ENCODE assay signal across 8 cellular contexts in the genomic region with DNA sequence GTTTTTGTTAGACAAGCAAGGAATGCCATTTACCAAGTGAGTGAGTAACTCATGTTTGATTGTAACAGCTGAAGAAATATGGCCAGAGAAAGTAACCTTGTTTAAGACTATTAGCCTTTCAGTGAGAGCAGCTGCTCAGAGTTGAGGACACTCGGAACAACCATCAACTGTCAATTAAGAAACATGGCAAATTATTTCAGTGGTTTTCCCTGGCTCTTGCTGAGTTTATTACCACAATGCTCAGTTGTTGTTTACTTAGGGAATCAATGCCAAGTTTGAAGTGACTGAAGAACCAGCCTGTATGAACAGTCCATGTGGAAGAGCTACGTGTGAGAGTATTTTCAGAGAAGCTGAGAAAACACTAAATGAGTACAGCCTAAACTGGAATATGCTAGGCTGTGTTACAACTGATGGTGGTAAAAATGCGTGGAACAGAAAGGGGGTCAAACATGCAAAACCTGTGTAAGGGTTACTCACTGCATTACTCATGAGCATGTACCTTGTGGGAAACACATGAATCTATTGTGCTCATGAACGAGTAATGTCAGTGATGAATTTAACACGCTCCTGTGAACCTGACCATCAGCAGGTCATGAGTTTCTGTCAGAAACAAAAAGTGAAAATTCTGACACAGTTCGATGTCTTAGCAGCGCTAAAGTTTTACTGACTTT. TPM values are rescaled to one million over a fixed set of nuclear protein-coding genes. Genes with fewer than 3 reads are reported as not detected.
A peak's percentile ranks its signal among the peaks of the same experiment; 100 is the strongest.
DNase-seq lines count a peak whose midpoint lies in the region; ATAC-seq, FAIRE-seq and TF ChIP-seq lines count a peak whose summit lies in the region.

No MANE protein-coding gene starts in this region.

- H3F3A ChIP-seq in PC-3 (ENCODE audit: low read length, unreplicated experiment) = peaks cover 15% of the 10 kb centered on the region

- no peak for TF ChIP-seq CTCF in A549 (IDR thresholded peaks at IDR 0.05)
- no peak for TF ChIP-seq CTCF in PC-3 (conservative IDR thresholded peaks at IDR 0.05; ENCODE audit: low read depth, low read length)
- TF ChIP-seq CTCF in endothelial cell of umbilical vein (IDR thresholded peaks at IDR 0.05; ENCODE audit: extremely low read depth in 1 of 2, insufficient read depth in 1 of 2, low read depth in 1 of 2, low read length in 2 of 2) = no peak

- peaks cover 18% of the 10 kb centered on the region for H4K20me1 ChIP-seq in PC-3 (ENCODE audit: low read length)
- H4K20me1 ChIP-seq in endothelial cell of umbilical vein (replicated peaks; ENCODE audit: control insufficient read depth, extremely low read depth, insufficient read depth, low read length) = peaks cover 13% of the 10 kb centered on the region

- no peak for FAIRE-seq in A549 (lab: Jason Lieb, UNC)
- no peak for FAIRE-seq in endothelial cell of umbilical vein (lab: Jason Lieb, UNC)

- peak in 1 of 2 experiments; percentile 24; a peak in 3 of 6 replicates for ATAC-seq in A549
- peak; percentile 72 for ATAC-seq in GM18505 (IDR thresholded peaks at IDR 0.05; ENCODE audit: unreplicated experiment)
- ATAC-seq in HG02798 (IDR thresholded peaks at IDR 0.05; ENCODE audit: poor library complexity, unreplicated experiment) = peak; percentile 78
- peak; percentile 65 for ATAC-seq in PC-3

- H3K79me2 ChIP-seq in PC-3 (ENCODE audit: low read length) = peaks cover 90% of the 10 kb centered on the region
- H3K79me2 ChIP-seq in endothelial cell of umbilical vein (ENCODE audit: control insufficient read depth, insufficient read depth, low read length) = peaks cover 90% of the 10 kb centered on the region

- whole genome bisulfite sequencing in A549 (ENCODE audit: missing lambda C conversion rate) = 59% methylated on average over 7 of the region's 7 CpGs

- H3K9me3 ChIP-seq in A549 (no peaks in the 10 kb centered on the region), PC-3 (ENCODE audit: low read length) (no peaks in the 10 kb centered on the region), endothelial cell of umbilical vein (replicated peaks; ENCODE audit: control insufficient read depth, insufficient read depth, low read length) (no peaks in the 10 kb centered on the region)

- DNase-seq in A549 (ENCODE audit: low read depth in 1 of 2, low spot score in 1 of 2) (peak in 1 of 2 experiments; percentile 38), PC-3 (peak; percentile 97), endothelial cell of umbilical vein (ENCODE audit: low read depth, low spot score) (peak; percentile 40), skeletal muscle cell (ENCODE audit: low read depth) (peak; percentile 55), posterior vena cava (ENCODE audit: low spot score) (no peak), NCI-H82 treated with DMSO at 0.1 percent for 48 hours (lab: John Stamatoyannopoulos, UW; ENCODE audit: unreplicated experiment) (no peak)

- TF ChIP-seq RAD21 in A549 (conservative IDR thresholded peaks at IDR 0.05 in 1 of 2, IDR thresholded peaks at IDR 0.05 in 1 of 2) = no peak

- CTCF ChIA-PET in A549 (lab: Yijun Ruan, JAX) (interaction anchor here (0.7 to 2.2 kb wide), 9 partner anchors 9 to 155 kb away, joined by 3 to 7 read pairs (median 3); a partner anchor contains a TSS), PC-3 (lab: Charles Lee) (interaction anchor here (0.6 to 1.1 kb wide), 2 partner anchors 77 to 78 kb away, joined by 3 read pairs; no protein-coding TSS in a partner anchor), endothelial cell of umbilical vein (lab: Charles Lee) (interaction anchor here (1.0 to 1.1 kb wide), 2 partner anchors 22 to 57 kb away, joined by 3 read pairs; no protein-coding TSS in a partner anchor)

- no peaks in the 10 kb centered on the region for H3K9me1 ChIP-seq in endothelial cell of umbilical vein (replicated peaks; ENCODE audit: control insufficient read depth, extremely low read depth, insufficient read depth, low read length)

- H3K9ac ChIP-seq in PC-3 (ENCODE audit: low read length) (peak overlapping the region; percentile 61), endothelial cell of umbilical vein (replicated peaks; ENCODE audit: extremely low read depth, insufficient read depth, low read length) (no peak overlapping the region)

- no TSS peak for BruUV-seq in PC-3 (replicated peaks; lab: Mats Ljungman, UMichigan)
- no TSS peak for BruUV-seq in endothelial cell of umbilical vein (replicated peaks; lab: Mats Ljungman, UMichigan)

- H3K27ac ChIP-seq in A549 (peak overlapping the region; percentile 2; a peak in 1 of 6 replicates), PC-3 (ENCODE audit: low read length) (peak overlapping the region; percentile 93), endothelial cell of umbilical vein (ENCODE audit: insufficient read depth, low read depth, low read length) (no peak overlapping the region)

- H3K9me2 ChIP-seq in PC-3 (replicated peaks; ENCODE audit: low read length) = no peaks in the 10 kb centered on the region

- intact Hi-C loops in PC-3 (cut with micrococcal nuclease) (loop anchor here (1.0 to 2.0 kb wide), 3 partner anchors 32 to 54 kb away; no protein-coding TSS in a partner anchor), endothelial cell of umbilical vein (cut with micrococcal nuclease) (no loop called here), posterior vena cava (cut with DNase I) (no loop called here)

- dilution Hi-C loops in endothelial cell of umbilical vein (cut with MboI; ENCODE audit: extremely low pct_ligation_motif_present, low sequenced_read_pairs) = no loop called here

- no peak for TF ChIP-seq POLR2A in A549 (IDR thresholded peaks at IDR 0.05; ENCODE audit: low read length)
- peak; percentile 34 for TF ChIP-seq POLR2A in GM18505 (IDR thresholded peaks at IDR 0.05; ENCODE audit: borderline replicate concordance, extremely low read depth, insufficient read depth, insufficient read length)
- no peak for TF ChIP-seq POLR2A in endothelial cell of umbilical vein (IDR thresholded peaks at IDR 0.05; ENCODE audit: low read depth, low read length)

- H3K36me3 ChIP-seq in PC-3 (ENCODE audit: low read depth, low read length) (no peaks in the 10 kb centered on the region; the same call in 1 of the 2 replicates), endothelial cell of umbilical vein (ENCODE audit: control insufficient read depth in 2 of 2, extremely low read depth in 1 of 2, insufficient read depth in 2 of 2, low read length in 2 of 2) (no peaks in the 10 kb centered on the region)

- POLR2A ChIA-PET in A549 (lab: Yijun Ruan, JAX) (interaction anchor here (1.0 to 1.3 kb wide), 2 partner anchors 34 to 48 kb away, joined by 4 read pairs; a partner anchor contains a TSS), PC-3 (lab: Charles Lee; ENCODE audit: unreplicated experiment) (interaction anchor here (0.7 kb wide), 2 partner anchors 34 to 314 kb away, joined by 4 read pairs; no protein-coding TSS in a partner anchor), endothelial cell of umbilical vein (lab: Charles Lee) (no interaction called here)

- H3K4me1 ChIP-seq in A549 = peaks cover 89% of the 10 kb centered on the region
- peaks cover 63% of the 10 kb centered on the region for H3K4me1 ChIP-seq in PC-3 (ENCODE audit: insufficient read depth, low read length)
- peaks cover 3% of the 10 kb centered on the region for H3K4me1 ChIP-seq in endothelial cell of umbilical vein (ENCODE audit: control insufficient read depth, extremely low read depth, insufficient read depth, low read length)

- no peaks in the 10 kb centered on the region for H3K27me3 ChIP-seq in PC-3 (ENCODE audit: low read length)
- H3K27me3 ChIP-seq in endothelial cell of umbilical vein (ENCODE audit: control insufficient read depth in 2 of 2, insufficient read depth in 2 of 2, low read length in 2 of 2) = no peaks in the 10 kb centered on the region

- H2AFZ ChIP-seq in PC-3 (ENCODE audit: low read length) = no peak overlapping the region
- no peak overlapping the region for H2AFZ ChIP-seq in endothelial cell of umbilical vein (ENCODE audit: low read depth, low read length)

- H3K4me3 ChIP-seq in A549 = no peak overlapping the region
- H3K4me3 ChIP-seq in PC-3 (ENCODE audit: low read length) = peak overlapping the region; percentile 58
- H3K4me3 ChIP-seq in endothelial cell of umbilical vein (replicated peaks in 1 of 3; ENCODE audit: insufficient read depth in 1 of 3, low read depth in 1 of 3, low read length in 3 of 3) = no peak overlapping the region
- H3K4me3 ChIP-seq in skeletal muscle cell (ENCODE audit: low read depth, low read length) = no peak overlapping the region

- TF ChIP-seq EP300 in A549 (IDR thresholded peaks at IDR 0.05) = no peak

- H3K4me2 ChIP-seq in A549 = peak overlapping the region; percentile 48
- peak overlapping the region; percentile 83 for H3K4me2 ChIP-seq in PC-3 (ENCODE audit: low read length)
- H3K4me2 ChIP-seq in endothelial cell of umbilical vein (ENCODE audit: insufficient read depth, low read length) = no peak overlapping the region

TF ChIP-seq in A549, 52 proteins besides CTCF, POLR2A, EP300 and RAD21:
- no peak for TF ChIP-seq HOXB13 (CRISPR knock-in tag; IDR thresholded peaks at IDR 0.05; ENCODE audit: low read depth)
- no peak for TF ChIP-seq FOSL2 (IDR thresholded peaks at IDR 0.05)
- peak; percentile 29; the same call in 1 of the 2 replicates for TF ChIP-seq FOSL2 (CRISPR knock-in tag; IDR thresholded peaks at IDR 0.05)

TF ChIP-seq in endothelial cell of umbilical vein, 7 proteins besides CTCF, POLR2A, EP300 and RAD21 (continues in another document):
- TF ChIP-seq POLR2AphosphoS5 (IDR thresholded peaks at IDR 0.05; ENCODE audit: insufficient read depth, low read depth, low read length) (no peak), EZH2 (IDR thresholded peaks at IDR 0.05; ENCODE audit: borderline replicate concordance, low read depth, low read length, severe bottlenecking) (no peak), FOS (IDR thresholded peaks at IDR 0.05; ENCODE audit: borderline replicate concordance, insufficient read depth, low read length) (no peak)

RNA-seq across cellular contexts. Expression of a gene that starts 33.7 kb away (rescaled TPM):
- polyA plus RNA-seq in A549 (2011; rRNA removed) (79.7 and 95.8 TPM in 2 replicates), A549 (2017; fragmentation: RNase III; extraction: RNeasy Plus Mini Kit Qiagen cat#74134 plus additional on column Dnase treatment) (32.5 to 34.4 TPM (median 33.1 TPM) in 3 replicates), endothelial cell of umbilical vein (15.1 and 17.1 TPM in 2 replicates)
- 15.5 and 18.3 TPM in 2 replicates for polyA plus RNA-seq in A549 (2012; cell fraction: cytosol; rRNA removed)
- 7.2 and 10.1 TPM in 2 replicates for polyA plus RNA-seq in A549 (2012; cell fraction: nucleus; rRNA removed)
- polyA minus RNA-seq in A549 (2011; rRNA and poly(A)+ RNA removed) = 50.0 and 51.2 TPM in 2 replicates
- total RNA-seq in PC-3 (2014; rRNA removed) (33.9 and 38.0 TPM in 2 replicates), endothelial cell of umbilical vein (36.4 and 40.1 TPM in 2 replicates), posterior vena cava (10 to 100 TPM; 43.0 to 54.0 TPM)
- 18.5 and 19.1 TPM in 2 replicates for polyA plus RNA-seq in endothelial cell of umbilical vein (2011; cell fraction: cytosol; rRNA removed)
- 11.9 and 16.8 TPM in 2 replicates for polyA plus RNA-seq in endothelial cell of umbilical vein (2011; cell fraction: nucleus; rRNA removed)
- polyA plus RNA-seq in endothelial cell of umbilical vein (2012) = 26.7 and 33.7 TPM in 2 replicates
- polyA minus RNA-seq in endothelial cell of umbilical vein = 33.1 and 38.6 TPM in 2 replicates
- polyA minus RNA-seq in endothelial cell of umbilical vein (2011; cell fraction: cytosol; rRNA and poly(A)+ RNA removed) = 25.4 TPM
- 18.2 and 24.7 TPM in 2 replicates for polyA minus RNA-seq in endothelial cell of umbilical vein (2011; cell fraction: nucleus; rRNA and poly(A)+ RNA removed)

Comparison
In these comparisons a context has a peak if more than half of its experiments do, and no peak if none do; other contexts are left out.
1. DNase-seq: peak in PC-3 (single experiment), endothelial cell of umbilical vein (single experiment) and skeletal muscle cell (single experiment); none in posterior vena cava (single experiment) and NCI-H82 treated with DMSO at 0.1 percent for 48 hours (single experiment).